ENCODE assay signal across 11 cellular contexts in genomic region chr3:3342141-3342540, GRCh38.
"Had no signal": no experiment of that assay in that cellular context is flagged by ENCODE, and none has a peak within 500 bp of the region (broad histone marks: within the 10 kb centered on the region; RNA-seq: fewer than 3 reads in every experiment).

No MANE protein-coding gene starts in this region.

- H3K9ac ChIP-seq: GM23248 had no signal

- H3K4me2 ChIP-seq: GM23338 had no signal

- FAIRE-seq: H1, H54 had no signal

- H3K9me3 ChIP-seq: HAP-1 had no signal

- H3K4me1 ChIP-seq: HAP-1 had no signal

- ATAC-seq: GM23338, HCT116 had no signal

- H3K36me3 ChIP-seq: HAP-1 had no signal

- H2AFZ ChIP-seq: GM23248, GM23338 had no signal

- H3K4me3 ChIP-seq: GM23248, GM23338, HAP-1 had no signal

- DNase-seq: GM23248, GOT3, H7, H9, HCEC 1CT, HFFc6 had no signal

- H3K27ac ChIP-seq: GM23248 had no signal
